Comparison of ENCODE assay signal across 8 cellular contexts in the genomic region with DNA sequence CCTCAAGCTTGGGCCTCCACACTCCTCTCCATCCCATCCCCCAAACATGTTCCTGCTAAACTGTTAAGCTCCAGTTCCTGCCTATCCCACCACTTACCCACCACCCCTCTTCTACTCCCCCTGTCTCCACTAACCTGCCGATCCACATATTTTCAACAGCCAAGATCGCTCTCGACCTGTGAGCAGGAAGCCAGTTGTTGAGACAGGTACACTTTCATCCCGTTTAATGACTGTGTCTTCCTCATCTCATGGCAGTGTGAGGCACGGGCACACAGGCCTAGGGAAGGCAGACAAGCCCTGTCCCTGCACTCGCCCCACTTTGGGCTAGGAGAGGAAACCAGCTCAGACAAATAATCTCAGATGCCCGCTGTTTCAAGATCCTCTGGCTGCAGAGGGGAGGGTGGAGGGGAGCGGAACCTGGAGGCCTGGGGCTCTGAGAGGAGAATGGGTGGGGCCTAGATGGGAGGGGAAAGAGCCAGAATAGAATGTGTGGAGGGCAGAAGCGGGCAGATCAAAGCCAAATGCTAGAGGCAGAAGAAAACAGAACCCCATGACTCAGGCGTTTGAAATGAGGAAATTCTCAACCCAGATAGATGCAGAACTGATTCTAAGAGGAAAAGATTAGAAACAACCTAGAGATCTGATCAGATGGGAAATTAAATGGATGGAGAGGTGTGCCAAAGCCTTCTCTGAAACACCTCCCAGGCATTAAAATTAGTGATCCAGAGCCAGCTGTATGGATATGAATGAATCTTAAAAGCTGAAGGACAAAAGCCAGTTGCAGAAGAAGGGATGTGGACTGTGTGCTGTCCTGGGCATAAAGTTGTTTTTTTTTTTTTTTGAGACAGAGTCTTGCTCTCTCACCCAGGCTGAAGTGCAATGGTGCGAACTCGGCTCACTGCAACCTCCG. TPM values are rescaled to one million over a fixed set of nuclear protein-coding genes. Genes with fewer than 3 reads are reported as not detected.
A peak's percentile ranks its signal among the peaks of the same experiment; 100 is the strongest.
DNase-seq lines count a peak whose midpoint lies in the region; ATAC-seq and TF ChIP-seq lines count a peak whose summit lies in the region.

No MANE protein-coding gene starts in this region.

- H3K4me3 ChIP-seq in PC-3 (ENCODE audit: low read length) = peak overlapping the region; percentile 23; the same call in 1 of the 2 replicates

- H3K4me2 ChIP-seq in PC-3 (ENCODE audit: low read length) = peak overlapping the region; percentile 75

- no TSS peak for BruUV-seq in PC-3 (replicated peaks; lab: Mats Ljungman, UMichigan)

- peak; percentile 71 for ATAC-seq in PC-3
- ATAC-seq in left cardiac atrium = peak; percentile 63 to 95
- peak; percentile 89 for ATAC-seq in sciatic nerve
- no peak for ATAC-seq in GM21367 (IDR thresholded peaks at IDR 0.05; ENCODE audit: unreplicated experiment)

- DNase-seq in Daoy (ENCODE audit: low read depth) = peak; percentile 86
- peak; percentile 71 for DNase-seq in PC-3
- DNase-seq in activated effector memory CD4-positive, alpha-beta T cell treated with anti-CD3 and anti-CD28 coated beads, Interleukin-2, amount 50 U/mL, for 16 hours = peak; percentile 66
- DNase-seq in left cardiac atrium = peak; percentile 40
- no peak for DNase-seq in sciatic nerve (ENCODE audit: low spot score)
- no peak for DNase-seq in NCI-H69 (lab: John Stamatoyannopoulos, UW)
- DNase-seq in NCI-H1694 (lab: John Stamatoyannopoulos, UW) = no peak

- no peaks in the 10 kb centered on the region for H3K27me3 ChIP-seq in PC-3 (ENCODE audit: low read length)

- no peak overlapping the region for H3K9ac ChIP-seq in PC-3 (ENCODE audit: low read length)

- no peaks in the 10 kb centered on the region for H3K36me3 ChIP-seq in PC-3 (ENCODE audit: low read depth, low read length)

- H3F3A ChIP-seq in PC-3 (ENCODE audit: low read length, unreplicated experiment) = no peaks in the 10 kb centered on the region

- intact Hi-C loops in PC-3 (cut with micrococcal nuclease) (no loop called here), left cardiac atrium (cut with DNase I) (no loop called here), sciatic nerve (cut with DNase I) (no loop called here)

- H3K27ac ChIP-seq in PC-3 (ENCODE audit: low read length) = no peak overlapping the region

- CTCF ChIA-PET in PC-3 (lab: Charles Lee) = no interaction called here

- H3K9me2 ChIP-seq in PC-3 (replicated peaks; ENCODE audit: low read length) = no peaks in the 10 kb centered on the region

- POLR2A ChIA-PET in PC-3 (lab: Charles Lee; ENCODE audit: unreplicated experiment) = no interaction called here

- peaks cover 13% of the 10 kb centered on the region for H3K4me1 ChIP-seq in PC-3 (ENCODE audit: insufficient read depth, low read length)

- H4K20me1 ChIP-seq in PC-3 (ENCODE audit: low read length) = no peaks in the 10 kb centered on the region

- TF ChIP-seq CTCF in PC-3 (conservative IDR thresholded peaks at IDR 0.05; ENCODE audit: low read depth, low read length) = no peak

- H3K79me2 ChIP-seq in PC-3 (ENCODE audit: low read length) = no peaks in the 10 kb centered on the region

- H3K9me3 ChIP-seq in PC-3 (ENCODE audit: low read length) = no peaks in the 10 kb centered on the region

- H2AFZ ChIP-seq in PC-3 (ENCODE audit: low read length) = peak overlapping the region; percentile 82

RNA-seq across cellular contexts. Expression of a gene that starts 16.9 kb away (rescaled TPM):
- 0.77 and 5.0 TPM in 2 replicates for total RNA-seq in Daoy (2014; rRNA removed; shearing (Covaris generic))
- total RNA-seq in PC-3 (2014; rRNA removed) (8.6 and 10.3 TPM in 2 replicates), left cardiac atrium (1 to 10 TPM; 1.1 to 1.3 TPM), sciatic nerve (1.1 TPM)

RNA-seq across cellular contexts. Expression of a gene that starts 42.9 kb away (rescaled TPM):
- 170 and 174 TPM in 2 replicates for total RNA-seq in Daoy (2014; rRNA removed; shearing (Covaris generic))
- total RNA-seq in PC-3 (2014; rRNA removed) (172 and 202 TPM in 2 replicates), left cardiac atrium (10 to 100 TPM; 27.5 to 31.8 TPM), sciatic nerve (65.8 TPM)

Comparison
In these comparisons a context has a peak if more than half of its experiments do, and no peak if none do; other contexts are left out.
1. DNase-seq: peak in Daoy (single experiment), PC-3 (single experiment), activated effector memory CD4-positive, alpha-beta T cell treated with anti-CD3 and anti-CD28 coated beads, Interleukin-2, amount 50 U/mL, for 16 hours (single experiment) and left cardiac atrium (single experiment); none in sciatic nerve (single experiment), NCI-H69 (single experiment) and NCI-H1694 (single experiment).